Comparison of ENCODE assay signal across 1 cellular context in genomic region chr7:102931757-102932156, GRCh38.
TF ChIP-seq lines count a peak whose summit lies in the region.

No MANE protein-coding gene starts in this region.

TF ChIP-seq in IMR-90, 13 proteins besides CTCF, POLR2A, EP300 and RAD21 (continued from another document):
- TF ChIP-seq ELK1 (IDR thresholded peaks at IDR 0.05; ENCODE audit: borderline replicate concordance, low read depth, low read length) (no peak), RFX5 (IDR thresholded peaks at IDR 0.05; ENCODE audit: low read depth, low read length) (no peak)
